Comparison of ENCODE assay signal across 23 cellular contexts in the genomic region with DNA sequence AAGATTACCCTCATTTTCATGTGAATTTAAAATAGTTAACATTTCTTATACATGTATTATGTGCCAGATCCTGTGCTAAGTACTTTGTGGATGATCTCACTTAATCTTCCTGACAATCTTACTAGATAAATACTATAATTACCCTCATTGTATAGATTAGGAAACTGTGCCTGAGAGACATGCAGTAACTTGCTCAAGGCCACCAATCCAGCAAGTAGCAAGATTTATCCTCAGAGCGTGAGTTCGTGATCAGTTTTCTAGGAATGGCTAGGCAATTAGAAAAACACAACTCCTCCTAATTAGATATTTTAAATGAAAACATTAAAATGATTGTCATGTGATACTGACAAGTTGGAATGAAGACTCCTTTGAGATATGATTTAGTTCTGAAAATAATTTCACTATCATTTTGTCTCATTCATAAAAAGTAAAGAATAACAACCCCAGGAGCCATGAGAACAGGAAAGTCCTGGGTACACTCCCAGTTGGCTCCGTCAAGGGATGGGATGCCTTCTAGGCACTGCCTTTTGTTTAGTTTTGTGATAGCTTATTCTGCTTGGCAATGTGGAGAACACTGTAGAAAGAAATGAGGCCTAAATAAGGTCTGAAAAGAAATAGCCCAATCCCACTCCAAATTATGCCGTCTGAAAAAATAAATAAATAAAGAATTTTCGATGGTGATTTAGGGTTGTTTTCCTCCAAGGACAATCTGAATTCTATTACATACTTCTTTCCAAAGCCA.
"Had no signal": no experiment of that assay in that cellular context is flagged by ENCODE, and none has a peak within 500 bp of the region (broad histone marks: within the 10 kb centered on the region; RNA-seq: fewer than 3 reads in every experiment).

No MANE protein-coding gene starts in this region.

- H3K36me3 Mint-ChIP-seq: activated naive CD8-positive, alpha-beta T cell treated with anti-CD3 and anti-CD28 coated beads, Interleukin-2, amount 10 ng/mL, durations not matched to agents 7 days and 5 days; naive B cell; neural progenitor cell; T-cell had no signal

- ATAC-seq: activated CD8-positive, alpha-beta T cell treated with anti-CD3 and anti-CD28 coated beads for 36 hours; heart right ventricle; left ventricle myocardium superior; mucosa of descending colon; right lobe of liver; stimulated activated naive CD8-positive, alpha-beta T cell treated with anti-CD3 and anti-CD28 coated beads, Interleukin-15, amount 100 ng/mL, for 72 hours; T-cell had no signal

- H2AFZ ChIP-seq: neural progenitor cell had no signal

- H3K4me1 ChIP-seq: neural progenitor cell, right lobe of liver, testis had no signal

- DNase-seq: activated CD4-positive, alpha-beta T cell treated with anti-CD3 and anti-CD28 coated beads, Interleukin-2, amount 10 ng/mL, durations not matched to agents 24 days and 14 days; activated CD8-positive, alpha-beta T cell treated with anti-CD3 and anti-CD28 coated beads for 36 hours; activated naive CD4-positive, alpha-beta T cell treated with Interleukin-2 at 50 U/mL for 16 hours; activated naive CD8-positive, alpha-beta T cell treated with anti-CD3 and anti-CD28 coated beads, Interleukin-2, amount 10 ng/mL, durations not matched to agents 7 days and 5 days; activated T-cell treated with anti-CD3 and anti-CD28 coated beads, Interleukin-2, amount 50 U/mL, for 24 hours; cerebellar nuclear complex; effector CD8-positive, alpha-beta T cell; heart right ventricle; left ventricle myocardium superior; mucosa of descending colon; naive B cell; ovary; right lobe of liver; small intestine; stimulated activated CD4-positive, alpha-beta T cell treated with anti-CD3 and anti-CD28 coated beads, Interleukin-4, amount 100 ng/mL, for 1 hour; stimulated activated naive CD8-positive, alpha-beta T cell treated with anti-CD3 and anti-CD28 coated beads, Interleukin-15, amount 100 ng/mL, for 72 hours; T-cell; T-helper 9 cell; testis had no signal

- H3K9ac ChIP-seq: neural progenitor cell had no signal

- H3K27ac ChIP-seq: neural progenitor cell, ovary, right lobe of liver had no signal

- H3K27ac Mint-ChIP-seq: activated CD4-positive, alpha-beta T cell treated with anti-CD3 and anti-CD28 coated beads, Interleukin-2, amount 10 ng/mL, durations not matched to agents 24 days and 14 days; activated CD8-positive, alpha-beta T cell treated with anti-CD3 and anti-CD28 coated beads for 36 hours; activated naive CD8-positive, alpha-beta T cell treated with anti-CD3 and anti-CD28 coated beads, Interleukin-2, amount 10 ng/mL, durations not matched to agents 7 days and 5 days; activated T-cell treated with anti-CD3 and anti-CD28 coated beads, Interleukin-2, amount 50 U/mL, for 24 hours; activated T-helper 2 cell treated with anti-CD3 and anti-CD28 coated beads, Interferon-gamma antibody, Interleukin-2, Interleukin-4, amounts not matched to agents 10 μg/mL and 5 μg/mL and 100 μg/mL, durations not matched to agents 14 hours and 24 hours and 36 hours; dendritic cell treated with granulocyte-macrophage colony-stimulating factor and Interleukin-4, amounts not matched to agents 40 ng/mL and 50 ng/mL, for 4 days; neural progenitor cell; stimulated activated naive CD8-positive, alpha-beta T cell treated with anti-CD3 and anti-CD28 coated beads, Interleukin-15, amount 100 ng/mL, for 72 hours; T-cell had no signal

- H3K4me3 ChIP-seq: esophagus muscularis mucosa, heart right ventricle, mucosa of descending colon, neural progenitor cell, ovary, right lobe of liver, testis had no signal

- H3K4me3 Mint-ChIP-seq: activated CD4-positive, alpha-beta T cell treated with anti-CD3 and anti-CD28 coated beads, Interleukin-2, amount 10 ng/mL, durations not matched to agents 24 days and 14 days; activated CD8-positive, alpha-beta T cell treated with anti-CD3 and anti-CD28 coated beads for 36 hours; activated naive CD8-positive, alpha-beta T cell treated with anti-CD3 and anti-CD28 coated beads, Interleukin-2, amount 10 ng/mL, durations not matched to agents 7 days and 5 days; activated T-cell treated with anti-CD3 and anti-CD28 coated beads, Interleukin-2, amount 50 U/mL, for 24 hours; dendritic cell treated with granulocyte-macrophage colony-stimulating factor and Interleukin-4, amounts not matched to agents 40 ng/mL and 50 ng/mL, for 4 days; naive B cell; neural progenitor cell; stimulated activated naive CD8-positive, alpha-beta T cell treated with anti-CD3 and anti-CD28 coated beads, Interleukin-15, amount 100 ng/mL, for 72 hours; T-cell had no signal

- H3K9me3 ChIP-seq: esophagus muscularis mucosa, heart right ventricle, mucosa of descending colon, ovary, right lobe of liver, testis had no signal

- H3K4me2 ChIP-seq: neural progenitor cell had no signal

- H3K9me3 Mint-ChIP-seq: activated CD4-positive, alpha-beta T cell treated with anti-CD3 and anti-CD28 coated beads, Interleukin-2, amount 10 ng/mL, durations not matched to agents 24 days and 14 days; activated CD8-positive, alpha-beta T cell treated with anti-CD3 and anti-CD28 coated beads for 36 hours; activated naive CD8-positive, alpha-beta T cell treated with anti-CD3 and anti-CD28 coated beads, Interleukin-2, amount 10 ng/mL, durations not matched to agents 7 days and 5 days; activated T-cell treated with anti-CD3 and anti-CD28 coated beads, Interleukin-2, amount 50 U/mL, for 24 hours; activated T-helper 2 cell treated with anti-CD3 and anti-CD28 coated beads, Interferon-gamma antibody, Interleukin-2, Interleukin-4, amounts not matched to agents 10 μg/mL and 5 μg/mL and 100 μg/mL, durations not matched to agents 14 hours and 24 hours and 36 hours; dendritic cell treated with granulocyte-macrophage colony-stimulating factor and Interleukin-4, amounts not matched to agents 40 ng/mL and 50 ng/mL, for 4 days; naive B cell; neural progenitor cell; stimulated activated naive CD8-positive, alpha-beta T cell treated with anti-CD3 and anti-CD28 coated beads, Interleukin-15, amount 100 ng/mL, for 72 hours; T-cell had no signal

- H3K4me1 Mint-ChIP-seq: activated CD4-positive, alpha-beta T cell treated with anti-CD3 and anti-CD28 coated beads, Interleukin-2, amount 10 ng/mL, durations not matched to agents 24 days and 14 days; activated naive CD8-positive, alpha-beta T cell treated with anti-CD3 and anti-CD28 coated beads, Interleukin-2, amount 10 ng/mL, durations not matched to agents 7 days and 5 days; naive B cell; stimulated activated naive CD8-positive, alpha-beta T cell treated with anti-CD3 and anti-CD28 coated beads, Interleukin-15, amount 100 ng/mL, for 72 hours; T-cell had no signal

- H3K27me3 ChIP-seq: esophagus muscularis mucosa, heart right ventricle, neural progenitor cell, ovary, right lobe of liver, testis had no signal

- H3K36me3 ChIP-seq: esophagus muscularis mucosa, heart right ventricle, neural progenitor cell, ovary, right lobe of liver had no signal

- H3K27me3 Mint-ChIP-seq: activated CD8-positive, alpha-beta T cell treated with anti-CD3 and anti-CD28 coated beads for 36 hours; activated T-cell treated with anti-CD3 and anti-CD28 coated beads, Interleukin-2, amount 50 U/mL, for 24 hours; dendritic cell treated with granulocyte-macrophage colony-stimulating factor and Interleukin-4, amounts not matched to agents 40 ng/mL and 50 ng/mL, for 4 days; naive B cell; stimulated activated naive CD8-positive, alpha-beta T cell treated with anti-CD3 and anti-CD28 coated beads, Interleukin-15, amount 100 ng/mL, for 72 hours had no signal
